ENCODE assay signal across 24 cellular contexts in the genomic region with DNA sequence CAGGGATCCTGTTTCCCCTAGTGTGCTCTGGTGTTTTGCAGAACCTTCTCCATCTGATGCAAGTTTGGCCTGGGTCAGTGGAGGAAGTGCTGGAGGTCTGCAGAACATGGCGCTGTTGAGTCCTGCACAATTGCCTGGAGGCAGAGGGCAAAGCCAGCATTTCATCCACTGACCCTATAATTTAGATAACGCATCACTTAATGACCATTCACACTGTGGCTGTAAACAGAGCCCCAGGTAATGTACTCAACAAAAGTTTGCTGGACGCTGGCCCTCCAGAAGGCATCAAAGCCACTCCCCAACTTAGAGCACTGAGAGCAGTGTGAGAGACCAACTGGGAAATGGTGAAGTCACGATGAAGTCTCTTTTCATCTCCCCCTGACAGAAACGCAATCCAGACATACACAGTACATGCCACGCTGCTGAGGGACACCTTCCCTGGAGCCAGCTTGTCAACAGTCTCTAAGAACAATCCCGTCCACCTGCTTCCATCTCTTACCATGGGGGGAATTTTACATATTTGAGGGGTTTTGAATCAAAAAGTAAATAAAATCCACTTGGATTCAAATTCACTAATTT. TPM values are rescaled to one million over a fixed set of nuclear protein-coding genes. Genes with fewer than 3 reads are reported as not detected.
"Had no signal": no experiment of that assay in that cellular context is flagged by ENCODE, and none has a peak within 500 bp of the region (broad histone marks: within the 10 kb centered on the region; RNA-seq: fewer than 3 reads in every experiment).

No MANE protein-coding gene starts in this region.

- H3K4me1 ChIP-seq: ascending aorta, colonic mucosa, lower lobe of right lung, neural progenitor cell had no signal

- ATAC-seq: activated CD8-positive, alpha-beta T cell treated with anti-CD3 and anti-CD28 coated beads, Interleukin-2, amount 10 ng/mL, durations not matched to agents 7 days and 5 days; lower lobe of right lung; naive thymus-derived CD8-positive, alpha-beta T cell had no signal

- H3K27ac ChIP-seq: ascending aorta, brain microvascular endothelial cell, colonic mucosa, esophagus muscularis mucosa, lower lobe of right lung, neural progenitor cell, thoracic aorta, WERI-Rb-1 had no signal

- H3K36me3 Mint-ChIP-seq: naive thymus-derived CD8-positive, alpha-beta T cell; neural progenitor cell; type B pancreatic cell had no signal

- H3K27me3 ChIP-seq: adrenal gland, ascending aorta, brain microvascular endothelial cell, colonic mucosa, esophagus muscularis mucosa, neural progenitor cell had no signal

- H3K4me1 Mint-ChIP-seq: neural progenitor cell had no signal

- H3K9me3 Mint-ChIP-seq: activated T-helper 1 cell treated with anti-CD3 and anti-CD28 coated beads, Interleukin-12 subunit alpha, Interleukin-12 subunit beta, Interleukin-2, Interleukin-4 antibody, amounts not matched to agents 30 ng/mL and 10 ng/mL and 1 ng/mL, durations not matched to agents 14 hours and 24 hours and 36 hours; type B pancreatic cell had no signal

- H3K9me3 ChIP-seq: adrenal gland, colonic mucosa, lower lobe of right lung, thoracic aorta had no signal

- H3K27ac Mint-ChIP-seq: activated CD8-positive, alpha-beta T cell treated with anti-CD3 and anti-CD28 coated beads, Interleukin-2, amount 10 ng/mL, durations not matched to agents 7 days and 5 days; activated T-helper 1 cell treated with anti-CD3 and anti-CD28 coated beads, Interleukin-12 subunit alpha, Interleukin-12 subunit beta, Interleukin-2, Interleukin-4 antibody, amounts not matched to agents 30 ng/mL and 10 ng/mL and 1 ng/mL, durations not matched to agents 14 hours and 24 hours and 36 hours; neural progenitor cell; type B pancreatic cell had no signal

- DNase-seq: activated CD4-positive, alpha-beta T cell treated with anti-CD3 and anti-CD28 coated beads, Interleukin-2, amount 50 U/mL, for 1 hour; activated CD4-positive, CD25-positive, alpha-beta regulatory T cell treated with anti-CD3 and anti-CD28 coated beads, Interleukin-2, amount 50 U/mL, for 72 hours; activated CD8-positive, alpha-beta T cell treated with anti-CD3 and anti-CD28 coated beads, Interleukin-2, amount 10 ng/mL, durations not matched to agents 7 days and 5 days; activated gamma-delta T cell; activated naive CD4-positive, alpha-beta T cell treated with anti-CD3 and anti-CD28 coated beads, Interleukin-2, amount 50 U/mL, for 16 hours; adrenal gland; brain microvascular endothelial cell; colonic mucosa; hypothalamus; lower lobe of right lung; naive thymus-derived CD8-positive, alpha-beta T cell; retina; stimulated activated CD4-positive, alpha-beta T cell treated with anti-CD3 and anti-CD28 coated beads, Interleukin-4, amount 100 ng/mL, for 24 hours; stimulated activated naive CD4-positive, alpha-beta T cell treated with Interleukin-2 at 50 U/mL for 16 hours; T-helper 1 cell; WERI-Rb-1 had no signal

- H3K36me3 ChIP-seq: adrenal gland, ascending aorta, brain microvascular endothelial cell, colonic mucosa, lower lobe of right lung, neural progenitor cell, thoracic aorta, WERI-Rb-1 had no signal

- H3K4me3 ChIP-seq: adrenal gland, ascending aorta, colonic mucosa, esophagus muscularis mucosa, lower lobe of right lung, neural progenitor cell, thoracic aorta had no signal

- H3K4me3 Mint-ChIP-seq: activated CD8-positive, alpha-beta T cell treated with anti-CD3 and anti-CD28 coated beads, Interleukin-2, amount 10 ng/mL, durations not matched to agents 7 days and 5 days; activated T-helper 1 cell treated with anti-CD3 and anti-CD28 coated beads, Interleukin-12 subunit alpha, Interleukin-12 subunit beta, Interleukin-2, Interleukin-4 antibody, amounts not matched to agents 30 ng/mL and 10 ng/mL and 1 ng/mL, durations not matched to agents 14 hours and 24 hours and 36 hours; naive thymus-derived CD8-positive, alpha-beta T cell; neural progenitor cell; type B pancreatic cell had no signal

RNA-seq across cellular contexts. Expression of a gene that starts 13.4 kb away (rescaled TPM):
- total RNA-seq: activated CD8-positive, alpha-beta T cell treated with anti-CD3 and anti-CD28 coated beads, Interleukin-2, amount 10 ng/mL, durations not matched to agents 7 days and 5 days; activated T-helper 1 cell treated with anti-CD3 and anti-CD28 coated beads, Interleukin-12 subunit alpha, Interleukin-12 subunit beta, Interleukin-2, Interleukin-4 antibody, amounts not matched to agents 30 ng/mL and 10 ng/mL and 1 ng/mL, durations not matched to agents 14 hours and 24 hours and 36 hours; ascending aorta; colonic mucosa; frontal cortex; lower lobe of right lung; naive thymus-derived CD8-positive, alpha-beta T cell; omental fat pad had no signal
- polyA plus RNA-seq: naive thymus-derived CD8-positive, alpha-beta T cell had no signal
